Comparison of ENCODE assay signal across 14 cellular contexts in genomic region chr2:100272848-100273329, GRCh38. TPM values are rescaled to one million over a fixed set of nuclear protein-coding genes. Genes with fewer than 3 reads are reported as not detected.
DNase-seq lines count a peak whose midpoint lies in the region; ATAC-seq and TF ChIP-seq lines count a peak whose summit lies in the region.
"Had no signal": no experiment of that assay in that cellular context is flagged by ENCODE, and none has a peak within 500 bp of the region (broad histone marks: within the 10 kb centered on the region; RNA-seq: fewer than 3 reads in every experiment).

No MANE protein-coding gene starts in this region.

- H3K27ac ChIP-seq in coronary artery (peak overlapping the region; percentile 26 to 53), sigmoid colon (peak overlapping the region in 2 of 4 donors; percentile 46 to 69)
- H3K27ac ChIP-seq: neutrophil had no signal

- intact Hi-C loops in sigmoid colon (cut with DNase I): no loop called here

- H3K27me3 ChIP-seq in sigmoid colon: no peaks in the 10 kb centered on the region
- H3K27me3 ChIP-seq: neutrophil had no signal

- peaks cover 0 to 17% (median 7%) of the 10 kb centered on the region in 4 donors for H3K36me3 ChIP-seq in sigmoid colon
- H3K36me3 ChIP-seq: neutrophil had no signal

- no peak for TF ChIP-seq EP300 in sigmoid colon (IDR thresholded peaks at IDR 0.05)

- H3K4me3 ChIP-seq in coronary artery (no peak overlapping the region), sigmoid colon (no peak overlapping the region)

- TF ChIP-seq CTCF in coronary artery (IDR thresholded peaks at IDR 0.05) (no peak), sigmoid colon (IDR thresholded peaks at IDR 0.05) (no peak)

- TF ChIP-seq POLR2A in sigmoid colon (IDR thresholded peaks at IDR 0.05): no peak

- peak; percentile 62 for DNase-seq in RPMI7951 (ENCODE audit: low read depth)
- DNase-seq in coronary artery (ENCODE audit: low spot score): no peak
- peak; percentile 19 for DNase-seq in left kidney (ENCODE audit: low read depth, low spot score)
- peak; percentile 77 for DNase-seq in sigmoid colon
- DNase-seq in NCI-H1436 treated with DMSO at 0.1 percent for 48 hours (lab: John Stamatoyannopoulos, UW): no peak
- DNase-seq: activated effector memory CD4-positive, alpha-beta T cell treated with anti-CD3 and anti-CD28 coated beads, Interleukin-2, amount 50 U/mL, for 16 hours; glutamatergic neuron; NCI-H1930; NCI-H510A; SIG-M5; stimulated activated CD4-positive, alpha-beta T cell treated with anti-CD3 and anti-CD28 coated beads, Interleukin-2, amount 100 ng/mL, for 48 hours had no signal

- 91 to 92% methylated on average over 10 of the region's 10 CpGs for WGBS in sigmoid colon, 2 donors

- no peaks in the 10 kb centered on the region for H3K9me3 ChIP-seq in sigmoid colon
- H3K9me3 ChIP-seq: neutrophil had no signal

- no peaks in the 10 kb centered on the region for H3K4me1 ChIP-seq in sigmoid colon

- ATAC-seq in HG02610 (IDR thresholded peaks at IDR 0.05; ENCODE audit: unreplicated experiment) (no peak), HG03108 (IDR thresholded peaks at IDR 0.05; ENCODE audit: unreplicated experiment) (no peak)

RNA-seq across cellular contexts. Expression of gene LONRF2, which starts 49.4 kb away (rescaled TPM):
- 0.68 and 0.84 TPM in 2 replicates for total RNA-seq in RPMI7951 (2014; rRNA removed; shearing (Covaris generic))
- total RNA-seq in sigmoid colon: 10 to 100 TPM; 14.6 to 25.8 (median 18.6) TPM
- under 1 TPM; under 0.01 to 0.89 (median under 0.01) TPM for polyA plus RNA-seq in sigmoid colon

Comparison
In these comparisons a context has a peak if more than half of its experiments do, and no peak if none do; other contexts are left out.
1. DNase-seq: peak in RPMI7951 (single experiment), left kidney (single experiment) and sigmoid colon (single experiment); none in coronary artery (single experiment) and NCI-H1436 treated with DMSO at 0.1 percent for 48 hours (single experiment).